Comparison of ENCODE assay signal across 7 cellular contexts in genomic region chr21:6570700-6571358, GRCh38.
A peak's percentile ranks its signal among the peaks of the same experiment; 100 is the strongest.
DNase-seq lines count a peak whose midpoint lies in the region; ATAC-seq, FAIRE-seq and TF ChIP-seq lines count a peak whose summit lies in the region.
"Not testable (repeated sequence)": the region's sequence is repeated elsewhere in the genome, so short reads cannot be mapped to it uniquely, and the experiment has no call there.

No MANE protein-coding gene starts in this region.

- H3K9me3 ChIP-seq in HCT116 (ENCODE audit: control insufficient read depth in 1 of 2, insufficient read depth in 1 of 2, low read depth in 1 of 2, low read length in 2 of 2); K562 (replicated peaks; ENCODE audit: control insufficient read depth, insufficient read depth, low read depth, low read length); heart left ventricle; HepG2 (ENCODE audit: low read length); pancreas: not testable (repeated sequence)

- RAD21 ChIA-PET in HCT116 (lab: Charles Lee; ENCODE audit: low non-redundant PET in 1 of 2, low total read pairs in 2 of 2, uncharacterized antibody in 2 of 2, unreplicated experiment in 2 of 2): not testable (repeated sequence)

- not testable (repeated sequence) for H3K9ac ChIP-seq in HCT116 (ENCODE audit: low read length); K562 (ENCODE audit: insufficient read depth in 1 of 2, low read depth in 2 of 2, low read length in 2 of 2); HepG2 (ENCODE audit: insufficient read depth, low read depth, low read length)

- not testable (repeated sequence) for H3K27me3 ChIP-seq in HCT116 (ENCODE audit: insufficient read depth, low read length); K562 (ENCODE audit: control insufficient read depth in 2 of 2, insufficient read depth in 2 of 2, low read length in 2 of 2); heart left ventricle; HepG2 (ENCODE audit: control insufficient read depth in 1 of 2, insufficient read depth in 2 of 2, low read length in 2 of 2); pancreas

- H3K36me3 ChIP-seq in HCT116 (ENCODE audit: control insufficient read depth in 1 of 2, insufficient read depth in 2 of 2, low read length in 2 of 2); K562 (ENCODE audit: control insufficient read depth, insufficient read depth, low read length); heart left ventricle; HepG2 (replicated peaks in 1 of 2; ENCODE audit: control insufficient read depth in 1 of 2, insufficient read depth in 2 of 2, low read length in 2 of 2); pancreas: not testable (repeated sequence)

- TF ChIP-seq EP300 in K562 (IDR thresholded peaks at IDR 0.05; ENCODE audit: low read length); HepG2 (IDR thresholded peaks at IDR 0.05; ENCODE audit: low read depth in 2 of 2, low read length in 2 of 2); HepG2 (CRISPR knock-in tag; IDR thresholded peaks at IDR 0.05; ENCODE audit: borderline replicate concordance): not testable (repeated sequence)

- not testable (repeated sequence) for H3K27ac ChIP-seq in HCT116 (ENCODE audit: low read depth, low read length); K562 (ENCODE audit: extremely low read depth, low read depth, low read length); heart left ventricle; HepG2 (ENCODE audit: extremely low read length, insufficient read depth, low read length); pancreas

- not testable (repeated sequence) for H3K9me2 ChIP-seq in HCT116 (ENCODE audit: insufficient read depth)

- not testable (repeated sequence) for TF ChIP-seq RAD21 in HCT116 (IDR thresholded peaks at IDR 0.05; ENCODE audit: low read depth); K562 (CRISPR knock-in tag; conservative IDR thresholded peaks at IDR 0.05 in 1 of 2, IDR thresholded peaks at IDR 0.05 in 1 of 2); HepG2 (CRISPR knock-in tag; IDR thresholded peaks at IDR 0.05)

- POLR2A ChIA-PET in HCT116 (lab: Charles Lee); K562 (lab: Yijun Ruan, JAX); HepG2 (lab: Yijun Ruan, JAX): not testable (repeated sequence)

- not testable (repeated sequence) for H4K20me1 ChIP-seq in HCT116 (ENCODE audit: insufficient read depth); K562 (replicated peaks; ENCODE audit: control insufficient read depth, insufficient read depth, low read length); HepG2 (ENCODE audit: insufficient read depth, low read length)

- BruUV-seq in HCT116 (replicated peaks; lab: Mats Ljungman, UMichigan); K562 (replicated peaks; lab: Mats Ljungman, UMichigan); HepG2 (replicated peaks; lab: Mats Ljungman, UMichigan): not testable (repeated sequence)

- H2AFZ ChIP-seq in HCT116 (ENCODE audit: low read depth, low read length, poor library complexity, severe bottlenecking); K562 (ENCODE audit: low read depth, low read length); HepG2 (ENCODE audit: low read length): not testable (repeated sequence)

- not testable (repeated sequence) for FAIRE-seq in K562 (lab: Jason Lieb, UNC); HepG2 (lab: Jason Lieb, UNC); pancreas (lab: Jason Lieb, UNC)

- WGBS in K562 (ENCODE audit: insufficient coverage, low coverage, missing lambda C conversion rate): no CpG with 5 or more reads among the region's 24 CpGs
- no CpG with 5 or more reads among the region's 24 CpGs for WGBS in heart left ventricle, 4 donors
- WGBS in HepG2 (ENCODE audit: low lambda C conversion rate): no CpG with 5 or more reads among the region's 24 CpGs
- no CpG with 5 or more reads among the region's 24 CpGs for WGBS in pancreas, 2 donors

- not testable (repeated sequence) for TF ChIP-seq CTCF in HCT116 (IDR thresholded peaks at IDR 0.05 in 2 of 3, conservative IDR thresholded peaks at IDR 0.05 in 1 of 3; ENCODE audit: borderline replicate concordance in 1 of 3, insufficient read depth in 1 of 3, low read depth in 2 of 3, low read length in 2 of 3); K562 (IDR thresholded peaks at IDR 0.05 in 2 of 3, conservative IDR thresholded peaks at IDR 0.05 in 1 of 3; ENCODE audit: insufficient read depth in 2 of 3, low read depth in 1 of 3, low read length in 3 of 3); heart left ventricle (IDR thresholded peaks at IDR 0.05); HepG2 (CRISPR knock-in tag; IDR thresholded peaks at IDR 0.05); pancreas (IDR thresholded peaks at IDR 0.05)

- not testable (repeated sequence) for H3K4me3 ChIP-seq in HCT116 (replicated peaks in 1 of 2; ENCODE audit: low read depth in 1 of 2, low read length in 2 of 2); K562; heart left ventricle; HepG2 (replicated peaks in 1 of 3; ENCODE audit: insufficient read depth in 1 of 3, low read depth in 2 of 3, low read length in 3 of 3); pancreas

- not testable (repeated sequence) for DNase-seq in HCT116 (ENCODE audit: low read depth, low spot score); K562 (ENCODE audit: extremely low read depth in 1 of 4, low spot score in 3 of 4); Right ventricle myocardium inferior (ENCODE audit: missing footprints); heart left ventricle; left ventricle myocardium superior; HepG2 (ENCODE audit: low spot score); pancreas

- in situ Hi-C loops in K562 (cut with MboI); HepG2 (cut with HindIII; ENCODE audit: extremely low pct_ligation_motif_present, low pct_unique_long_range_greater_than_20kb): not testable (repeated sequence)

- H3K9me1 ChIP-seq in K562 (ENCODE audit: control insufficient read depth, insufficient read depth, low read length): not testable (repeated sequence)

- not testable (repeated sequence) for TF ChIP-seq POLR2A in HCT116 (IDR thresholded peaks at IDR 0.05; ENCODE audit: borderline replicate concordance, extremely low read depth, insufficient read depth, insufficient read length); K562 (conservative IDR thresholded peaks at IDR 0.05); heart left ventricle (IDR thresholded peaks at IDR 0.05); HepG2 (IDR thresholded peaks at IDR 0.05; ENCODE audit: insufficient read depth in 1 of 2, low read depth in 2 of 2, low read length in 2 of 2)

- H3K4me2 ChIP-seq in HCT116 (ENCODE audit: low read length); K562 (ENCODE audit: insufficient read depth, low read length); HepG2 (ENCODE audit: low read depth, low read length): not testable (repeated sequence)

- ATAC-seq in HCT116 (0 out of 2 replicates have a peak, but pooled peaks have one; percentile 26), K562 (peak; percentile 52; the same call in 2 of the 3 replicates), Right ventricle myocardium inferior (peak; percentile 34), heart left ventricle (peak in 3 of 4 donors; percentile 2 to 21 (median 8)), left ventricle myocardium superior (peak; percentile 31), HepG2 (peak; percentile 47), pancreas (peak in 3 of 4 donors; percentile 49 to 76 (median 68))

- intact Hi-C loops in HCT116 (cut with micrococcal nuclease); K562 (cut with micrococcal nuclease); Right ventricle myocardium inferior (cut with DNase I); heart left ventricle (cut with DNase I); left ventricle myocardium superior (cut with micrococcal nuclease); HepG2 (cut with micrococcal nuclease; ENCODE audit: unreplicated experiment); pancreas (cut with DNase I): not testable (repeated sequence)

- not testable (repeated sequence) for H3K79me2 ChIP-seq in HCT116 (ENCODE audit: insufficient read depth, low read length); K562 (ENCODE audit: control insufficient read depth, insufficient read depth, low read length); HepG2 (ENCODE audit: insufficient read depth, low read length)

- not testable (repeated sequence) for H3K4me1 ChIP-seq in HCT116 (ENCODE audit: control insufficient read depth in 1 of 2, insufficient read depth in 2 of 2, low read length in 2 of 2); K562 (replicated peaks in 1 of 2; ENCODE audit: control insufficient read depth in 2 of 2, insufficient read depth in 2 of 2, low read length in 2 of 2); heart left ventricle; HepG2 (ENCODE audit: insufficient read depth, low read length); pancreas

- CTCF ChIA-PET in HCT116 (lab: Charles Lee); K562 (lab: Yijun Ruan, JAX; ENCODE audit: low intra/inter-chr PET ratio); HepG2 (lab: Yijun Ruan, JAX; ENCODE audit: low intra/inter-chr PET ratio, low total read pairs): not testable (repeated sequence)

Comparison
In these comparisons a context has a peak if more than half of its experiments do, and no peak if none do; other contexts are left out.
1. ATAC-seq: peak in every context shown above with its lines; median percentile 68 in pancreas; 52 in K562; 47 in HepG2; 34 in Right ventricle myocardium inferior; 31 in left ventricle myocardium superior; 26 in HCT116; 8 in heart left ventricle.